In the genomic region with DNA sequence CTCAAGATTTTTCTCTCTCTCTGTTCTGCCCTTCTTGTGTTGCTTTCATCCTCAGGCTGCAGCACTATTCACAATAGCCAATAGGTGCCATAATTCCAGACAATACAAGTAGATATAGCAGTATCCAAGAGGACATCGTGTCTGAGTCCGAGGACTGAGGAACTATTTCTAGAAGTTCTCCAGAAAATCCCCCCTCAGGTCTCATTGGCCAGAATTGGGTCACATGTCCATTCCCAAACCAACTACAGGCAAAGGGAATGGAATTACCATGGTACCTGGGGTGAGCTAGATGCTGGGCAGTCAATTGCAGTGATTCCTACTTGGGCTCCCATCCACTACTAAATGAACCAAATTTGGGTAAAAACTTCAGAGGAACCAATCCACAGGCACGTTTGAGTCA, we compare ENCODE assay signal across 28 cellular contexts.
"Had no signal": no experiment of that assay in that cellular context is flagged by ENCODE, and none has a peak within 500 bp of the region (broad histone marks: within the 10 kb centered on the region; RNA-seq: fewer than 3 reads in every experiment).

No MANE protein-coding gene starts in this region.

- H3K9me3 Mint-ChIP-seq: stimulated activated effector memory CD8-positive, alpha-beta T cell treated with anti-CD3 and anti-CD28 coated beads, Interleukin-12 subunit alpha, Interleukin-12 subunit beta, amount 100 ng/mL, for 72 hours; stimulated activated memory B cell treated with anti-CD40 and anti-IgM and Interleukin-4, amounts not matched to agents 10 μg/mL and 1 μg/mL and 100 μg/mL, for 72 hours; type B pancreatic cell had no signal

- H3K36me3 Mint-ChIP-seq: stimulated activated effector memory CD8-positive, alpha-beta T cell treated with anti-CD3 and anti-CD28 coated beads, Interleukin-12 subunit alpha, Interleukin-12 subunit beta, amount 100 ng/mL, for 72 hours; stimulated activated memory B cell treated with anti-CD40 and anti-IgM and Interleukin-4, amounts not matched to agents 10 μg/mL and 1 μg/mL and 100 μg/mL, for 72 hours; stimulated activated naive B cell treated with anti-CD40 and anti-IgM and Interleukin-4, amounts not matched to agents 10 μg/mL and 1 μg/mL and 100 μg/mL, for 72 hours had no signal

- H3K4me1 Mint-ChIP-seq: stimulated activated effector memory CD8-positive, alpha-beta T cell treated with anti-CD3 and anti-CD28 coated beads, Interleukin-12 subunit alpha, Interleukin-12 subunit beta, amount 100 ng/mL, for 72 hours; stimulated activated memory B cell treated with anti-CD40 and anti-IgM and Interleukin-4, amounts not matched to agents 10 μg/mL and 1 μg/mL and 100 μg/mL, for 72 hours; stimulated activated naive B cell treated with anti-CD40 and anti-IgM and Interleukin-4, amounts not matched to agents 10 μg/mL and 1 μg/mL and 100 μg/mL, for 72 hours; stimulated activated naive CD8-positive, alpha-beta T cell treated with anti-CD3 and anti-CD28 coated beads, Interleukin-15, amount 100 ng/mL, for 72 hours had no signal

- H3K4me3 Mint-ChIP-seq: stimulated activated effector memory CD8-positive, alpha-beta T cell treated with anti-CD3 and anti-CD28 coated beads, Interleukin-12 subunit alpha, Interleukin-12 subunit beta, amount 100 ng/mL, for 72 hours; stimulated activated memory B cell treated with anti-CD40 and anti-IgM and Interleukin-4, amounts not matched to agents 10 μg/mL and 1 μg/mL and 100 μg/mL, for 72 hours; stimulated activated naive B cell treated with anti-CD40 and anti-IgM and Interleukin-4, amounts not matched to agents 10 μg/mL and 1 μg/mL and 100 μg/mL, for 72 hours; stimulated activated naive CD8-positive, alpha-beta T cell treated with anti-CD3 and anti-CD28 coated beads, Interleukin-15, amount 100 ng/mL, for 72 hours; stimulated activated naive CD8-positive, alpha-beta T cell treated with anti-CD3 and anti-CD28 coated beads, Interleukin-15, Interleukin-2, amounts not matched to agents 100 ng/mL and 50 ng/mL, for 24 hours; type B pancreatic cell had no signal

- FAIRE-seq: urothelium cell line had no signal

- H3K4me1 ChIP-seq: stomach, suprapubic skin, thyroid gland, tibial artery, transverse colon, upper lobe of left lung, upper lobe of right lung, uterus, vagina had no signal

- H3K9me3 ChIP-seq: stomach, suprapubic skin, thoracic aorta, thyroid gland, tibial artery, tibial nerve, transverse colon, upper lobe of left lung, upper lobe of right lung, uterus, vagina had no signal

- DNase-seq: stimulated activated CD4-positive, alpha-beta T cell treated with anti-CD3 and anti-CD28 coated beads, Interleukin-2, amount 100 ng/mL, for 48 hours; stimulated activated CD4-positive, alpha-beta T cell treated with anti-CD3 and anti-CD28 coated beads, Interleukin-4, amount 100 ng/mL, for 1 hour; stimulated activated CD4-positive, alpha-beta T cell treated with anti-CD3 and anti-CD28 coated beads, Interleukin-4, amount 100 ng/mL, for 24 hours; stimulated activated CD4-positive, alpha-beta T cell treated with anti-CD3 and anti-CD28 coated beads, Interleukin-4, amount 100 ng/mL, for 4 hours; stimulated activated CD8-positive, alpha-beta memory T cell treated with anti-CD3 and anti-CD28 coated beads, Interleukin-4, amount 100 ng/mL, for 48 hours; stimulated activated naive B cell treated with anti-CD40 and anti-IgM and Interleukin-4, amounts not matched to agents 10 μg/mL and 1 μg/mL and 100 μg/mL, for 72 hours; stimulated activated naive CD4-positive, alpha-beta T cell; stimulated activated naive CD4-positive, alpha-beta T cell treated with Interleukin-2 at 50 U/mL for 16 hours; stimulated activated naive CD8-positive, alpha-beta T cell treated with anti-CD3 and anti-CD28 coated beads, Interleukin-15, amount 100 ng/mL, for 72 hours; stimulated activated naive CD8-positive, alpha-beta T cell treated with anti-CD3 and anti-CD28 coated beads, Interleukin-15, Interleukin-2, amounts not matched to agents 100 U/mL and 50 U/mL, for 24 hours; stomach; substantia nigra; thyroid gland; tibial artery; transverse colon; trophoblast cell; upper lobe of left lung; upper lobe of right lung; uterus had no signal

- ATAC-seq: stimulated activated effector memory CD8-positive, alpha-beta T cell treated with anti-CD3 and anti-CD28 coated beads, Interleukin-12 subunit alpha, Interleukin-12 subunit beta, amount 100 ng/mL, for 72 hours; stimulated activated memory B cell treated with anti-CD40 and anti-IgM and Interleukin-4, amounts not matched to agents 10 μg/mL and 1 μg/mL and 100 μg/mL, for 72 hours; stimulated activated naive B cell treated with anti-CD40 and anti-IgM and Interleukin-4, amounts not matched to agents 10 μg/mL and 1 μg/mL and 100 μg/mL, for 72 hours; stimulated activated naive CD8-positive, alpha-beta T cell treated with anti-CD3 and anti-CD28 coated beads, Interleukin-15, amount 100 ng/mL, for 72 hours; stimulated activated naive CD8-positive, alpha-beta T cell treated with anti-CD3 and anti-CD28 coated beads, Interleukin-15, Interleukin-2, amounts not matched to agents 100 U/mL and 50 U/mL, for 24 hours; upper lobe of right lung had no signal

- H3K4me3 ChIP-seq: stomach, suprapubic skin, thoracic aorta, thyroid gland, tibial artery, tibial nerve, transverse colon, upper lobe of left lung, upper lobe of right lung, uterus, vagina had no signal

- H3K36me3 ChIP-seq: stomach, suprapubic skin, thoracic aorta, thyroid gland, tibial artery, tibial nerve, transverse colon, upper lobe of left lung, upper lobe of right lung, uterus, vagina had no signal

- H3K27me3 Mint-ChIP-seq: stimulated activated memory B cell treated with anti-CD40 and anti-IgM and Interleukin-4, amounts not matched to agents 10 μg/mL and 1 μg/mL and 100 μg/mL, for 72 hours; stimulated activated naive B cell treated with anti-CD40 and anti-IgM and Interleukin-4, amounts not matched to agents 10 μg/mL and 1 μg/mL and 100 μg/mL, for 72 hours; stimulated activated naive CD8-positive, alpha-beta T cell treated with anti-CD3 and anti-CD28 coated beads, Interleukin-15, amount 100 ng/mL, for 72 hours; type B pancreatic cell had no signal

- H3K27ac ChIP-seq: stomach, suprapubic skin, thoracic aorta, thyroid gland, tibial artery, tibial nerve, transverse colon, upper lobe of left lung, upper lobe of right lung, uterus, vagina had no signal

- H3K27me3 ChIP-seq: stomach, suprapubic skin, thyroid gland, tibial artery, tibial nerve, transverse colon, upper lobe of left lung, upper lobe of right lung, uterus, vagina had no signal

- H3K27ac Mint-ChIP-seq: stimulated activated effector memory CD8-positive, alpha-beta T cell treated with anti-CD3 and anti-CD28 coated beads, Interleukin-12 subunit alpha, Interleukin-12 subunit beta, amount 100 ng/mL, for 72 hours; stimulated activated memory B cell treated with anti-CD40 and anti-IgM and Interleukin-4, amounts not matched to agents 10 μg/mL and 1 μg/mL and 100 μg/mL, for 72 hours; stimulated activated naive B cell treated with anti-CD40 and anti-IgM and Interleukin-4, amounts not matched to agents 10 μg/mL and 1 μg/mL and 100 μg/mL, for 72 hours; stimulated activated naive CD8-positive, alpha-beta T cell treated with anti-CD3 and anti-CD28 coated beads, Interleukin-15, amount 100 ng/mL, for 72 hours; stimulated activated naive CD8-positive, alpha-beta T cell treated with anti-CD3 and anti-CD28 coated beads, Interleukin-15, Interleukin-2, amounts not matched to agents 100 ng/mL and 50 ng/mL, for 24 hours; type B pancreatic cell had no signal
